ENCODE assay signal across 21 cellular contexts in genomic region chr10:69631566-69631965, GRCh38. TPM values are rescaled to one million over a fixed set of nuclear protein-coding genes. Genes with fewer than 3 reads are reported as not detected.
A peak's percentile ranks its signal among the peaks of the same experiment; 100 is the strongest.
DNase-seq lines count a peak whose midpoint lies in the region; ATAC-seq, FAIRE-seq and TF ChIP-seq lines count a peak whose summit lies in the region.
"Had no signal": no experiment of that assay in that cellular context is flagged by ENCODE, and none has a peak within 500 bp of the region (broad histone marks: within the 10 kb centered on the region; RNA-seq: fewer than 3 reads in every experiment).

No MANE protein-coding gene starts in this region.

- H3K9me1 ChIP-seq in IMR-90 (ENCODE audit: insufficient read depth, low read length): no peaks in the 10 kb centered on the region

- no peak overlapping the region for H2BK5ac ChIP-seq in IMR-90 (ENCODE audit: low read depth, low read length, poor library complexity, severe bottlenecking)

- no TSS peak for BruUV-seq in IMR-90 (replicated peaks; lab: Mats Ljungman, UMichigan)

- H3K4me1 Mint-ChIP-seq in activated T-cell treated with anti-CD3 and anti-CD28 coated beads, Interleukin-2, amount 50 U/mL, for 4 hours (ENCODE audit: low read depth): peaks cover 12% of the 10 kb centered on the region
- H3K4me1 Mint-ChIP-seq in neural progenitor cell: peaks cover 5% of the 10 kb centered on the region

- H3K4me3 ChIP-seq in IMR-90 (ENCODE audit: insufficient read depth, low read depth, low read length): no peak overlapping the region
- H3K4me3 ChIP-seq in coronary artery: no peak overlapping the region
- no peak overlapping the region for H3K4me3 ChIP-seq in neural progenitor cell
- H3K4me3 ChIP-seq: sigmoid colon, SJSA1, testis had no signal

- no peak for TF ChIP-seq RAD21 in IMR-90 (IDR thresholded peaks at IDR 0.05; ENCODE audit: low read length)

- no peak overlapping the region for H3K56ac ChIP-seq in IMR-90 (ENCODE audit: extremely low read depth, insufficient read depth, low read length)

- peaks cover 2% of the 10 kb centered on the region for H3K36me3 Mint-ChIP-seq in activated T-cell treated with anti-CD3 and anti-CD28 coated beads, Interleukin-2, amount 50 U/mL, for 4 hours (ENCODE audit: insufficient read depth)
- peaks cover 7% of the 10 kb centered on the region for H3K36me3 Mint-ChIP-seq in neural progenitor cell

- no peak overlapping the region for H3K4ac ChIP-seq in IMR-90 (ENCODE audit: low read depth, low read length)

- peak overlapping the region; percentile 33 for H2AFZ ChIP-seq in IMR-90 (replicated peaks; ENCODE audit: low read length, poor library complexity)
- H2AFZ ChIP-seq in neural progenitor cell (replicated peaks): no peak overlapping the region

- H3K27ac Mint-ChIP-seq in neural progenitor cell: no peak overlapping the region

- no peaks in the 10 kb centered on the region for H3K79me1 ChIP-seq in IMR-90 (ENCODE audit: low read depth in 1 of 2, low read length in 2 of 2)

- H3K23ac ChIP-seq in IMR-90 (ENCODE audit: low read depth, low read length): no peak overlapping the region

- H3K36me3 ChIP-seq in IMR-90 (ENCODE audit: control insufficient read depth, insufficient read depth, low read length) (no peaks in the 10 kb centered on the region), neural progenitor cell (no peaks in the 10 kb centered on the region)
- H3K36me3 ChIP-seq: lower lobe of right lung, SJSA1 had no signal

- no peaks in the 10 kb centered on the region for H3K4me1 ChIP-seq in IMR-90 (ENCODE audit: control insufficient read depth, insufficient read depth, low read length)
- H3K4me1 ChIP-seq in neural progenitor cell: peaks cover 5% of the 10 kb centered on the region

- no peaks in the 10 kb centered on the region for H3K9me3 Mint-ChIP-seq in activated T-cell treated with anti-CD3 and anti-CD28 coated beads, Interleukin-2, amount 50 U/mL, for 4 hours
- H3K9me3 Mint-ChIP-seq in neural progenitor cell: no peaks in the 10 kb centered on the region

- no peaks in the 10 kb centered on the region for H4K20me1 ChIP-seq in IMR-90 (ENCODE audit: insufficient read depth, low read length)
- no peaks in the 10 kb centered on the region for H4K20me1 ChIP-seq in neural progenitor cell (ENCODE audit: low read depth)

- no peak overlapping the region for H2BK15ac ChIP-seq in IMR-90 (ENCODE audit: low read depth, low read length)

- no peak overlapping the region for H4K5ac ChIP-seq in IMR-90 (ENCODE audit: low read depth, low read length)

- WGBS in IMR-90 (ENCODE audit: extremely low coverage in 2 of 2, insufficient read length in 1 of 2), 2 experiments: no CpG with 5 or more reads among the region's 7 CpGs

- H2BK120ac ChIP-seq in IMR-90 (ENCODE audit: low read depth, low read length): no peak overlapping the region

- H3K4me2 ChIP-seq in IMR-90 (ENCODE audit: low read depth, low read length): no peak overlapping the region
- H3K4me2 ChIP-seq in neural progenitor cell: no peak overlapping the region

- CTCF ChIA-PET in IMR-90 (lab: Yijun Ruan, JAX): interaction anchor here (0.6 kb wide), 1 partner anchor 13 kb away, joined by 3 read pairs; no protein-coding TSS in a partner anchor

- no peak for ATAC-seq in activated T-cell treated with anti-CD3 and anti-CD28 coated beads, Interleukin-2, amount 50 U/mL, for 4 hours
- ATAC-seq in IMR-90 (ENCODE audit: low read depth): no peak
- no peak for ATAC-seq in GM21576 (IDR thresholded peaks at IDR 0.05; ENCODE audit: unreplicated experiment)
- ATAC-seq: lower lobe of right lung had no signal

- no peak overlapping the region for H3K14ac ChIP-seq in IMR-90 (replicated peaks; ENCODE audit: low read depth, low read length)

- H3K9me3 ChIP-seq in IMR-90 (ENCODE audit: control insufficient read depth, insufficient read depth, low read length) (peaks cover 2% of the 10 kb centered on the region; the same call in 1 of the 2 replicates), neural progenitor cell (ENCODE audit: low read depth) (no peaks in the 10 kb centered on the region)
- H3K9me3 ChIP-seq: lower lobe of right lung, sigmoid colon, testis had no signal

- H3F3A ChIP-seq in neural progenitor cell (ENCODE audit: low read depth): no peaks in the 10 kb centered on the region

- intact Hi-C loops in IMR-90 (cut with micrococcal nuclease): no loop called here

- H3K27me3 ChIP-seq in IMR-90 (ENCODE audit: control insufficient read depth, insufficient read depth, low read length): peaks cover 63% of the 10 kb centered on the region
- peaks cover 43% of the 10 kb centered on the region for H3K27me3 ChIP-seq in neural progenitor cell
- H3K27me3 ChIP-seq: sigmoid colon, testis had no signal

- H2AK9ac ChIP-seq in IMR-90 (replicated peaks; ENCODE audit: low read depth, low read length, poor library complexity): no peak overlapping the region

- POLR2A ChIA-PET in IMR-90 (lab: Charles Lee; ENCODE audit: unreplicated experiment): no interaction called here

- TF ChIP-seq CTCF in IMR-90 (conservative IDR thresholded peaks at IDR 0.05; ENCODE audit: low read depth, low read length): no peak
- no peak for TF ChIP-seq CTCF in coronary artery (IDR thresholded peaks at IDR 0.05)
- TF ChIP-seq CTCF in neural progenitor cell (IDR thresholded peaks at IDR 0.05): no peak

- H3K4me3 Mint-ChIP-seq in activated T-cell treated with anti-CD3 and anti-CD28 coated beads, Interleukin-2, amount 50 U/mL, for 4 hours: peak overlapping the region; percentile 72
- peak overlapping the region; percentile 85 for H3K4me3 Mint-ChIP-seq in neural progenitor cell

- no peaks in the 10 kb centered on the region for H3K27me3 Mint-ChIP-seq in activated T-cell treated with anti-CD3 and anti-CD28 coated beads, Interleukin-2, amount 50 U/mL, for 4 hours (ENCODE audit: low read depth)
- H3K27me3 Mint-ChIP-seq in neural progenitor cell (ENCODE audit: insufficient read depth, low read depth): peaks cover 7% of the 10 kb centered on the region

- in situ Hi-C loops in IMR-90 (cut with MboI; ENCODE audit: low sequenced_read_pairs): loop anchor here (10.0 kb wide), 1 partner anchor 207 kb away; no protein-coding TSS in a partner anchor

- FAIRE-seq in GM19239 (lab: Jason Lieb, UNC): no peak
- FAIRE-seq: frontal cortex, GM12891, TTC549 had no signal

- DNase-seq in activated T-cell treated with anti-CD3 and anti-CD28 coated beads, Interleukin-2, amount 50 U/mL, for 4 hours: no peak
- no peak for DNase-seq in activated T-cell treated with anti-CD3 and anti-CD28 coated beads, Interleukin-2, amount 50 U/mL, for 1 hour
- DNase-seq in IMR-90: no peak
- peak; percentile 64 for DNase-seq in coronary artery (ENCODE audit: low spot score)
- no peak for DNase-seq in neural progenitor cell (ENCODE audit: low spot score)
- no peak for DNase-seq in GM19239 (ENCODE audit: insufficient read length, low spot score)
- DNase-seq in SKM-1 treated with dmso at 0.1 percent for 144 hours (lab: John Stamatoyannopoulos, UW; ENCODE audit: unreplicated experiment): no peak
- DNase-seq: GOT3; KG1; lower lobe of right lung; NCI-H1105; NCI-H526 treated with DMSO at 0.1 percent for 48 hours; sigmoid colon; stimulated activated CD4-positive, alpha-beta T cell treated with anti-CD3 and anti-CD28 coated beads, Interleukin-1b, Interleukin-23, amount 100 ng/mL, for 48 hours; testis had no signal

- no peak overlapping the region for H2BK20ac ChIP-seq in IMR-90 (ENCODE audit: low read depth, low read length)

- H3K27ac ChIP-seq in IMR-90 (ENCODE audit: insufficient read depth, low read length): no peak overlapping the region
- H3K27ac ChIP-seq in coronary artery: no peak overlapping the region
- no peak overlapping the region for H3K27ac ChIP-seq in neural progenitor cell
- H3K27ac ChIP-seq: lower lobe of right lung, sigmoid colon, SJSA1, testis had no signal

- no peak overlapping the region for H4K91ac ChIP-seq in IMR-90 (ENCODE audit: insufficient read depth, low read depth, low read length)

- no peak overlapping the region for H4K8ac ChIP-seq in IMR-90 (ENCODE audit: low read depth in 2 of 2, low read length in 2 of 2)

- no peak overlapping the region for H3K18ac ChIP-seq in IMR-90 (ENCODE audit: low read depth, low read length)

- TF ChIP-seq POLR2A in IMR-90 (IDR thresholded peaks at IDR 0.05; ENCODE audit: low read depth, low read length): no peak

- no peak overlapping the region for H3K9ac ChIP-seq in IMR-90 (ENCODE audit: low read depth, low read length)
- no peak overlapping the region for H3K9ac ChIP-seq in neural progenitor cell

- no peak overlapping the region for H2AK5ac ChIP-seq in IMR-90 (ENCODE audit: low read depth, low read length)

- dilution Hi-C loops in IMR-90 (cut with HindIII; ENCODE audit: low sequenced_read_pairs, unreplicated experiment): no loop called here

- no peaks in the 10 kb centered on the region for H3K79me2 ChIP-seq in neural progenitor cell (ENCODE audit: low read depth)

TF ChIP-seq in IMR-90, 13 proteins besides CTCF, POLR2A, EP300 and RAD21 (continues in another document):
- TF ChIP-seq RFX5 (IDR thresholded peaks at IDR 0.05; ENCODE audit: low read depth, low read length): no peak
- TF ChIP-seq MAZ (IDR thresholded peaks at IDR 0.05; ENCODE audit: borderline replicate concordance, low read depth, low read length): no peak
- no peak for TF ChIP-seq FOS (IDR thresholded peaks at IDR 0.05; ENCODE audit: low read depth, low read length)
- no peak for TF ChIP-seq MXI1 (IDR thresholded peaks at IDR 0.05; ENCODE audit: borderline replicate concordance, low read depth, low read length)
- no peak for TF ChIP-seq RCOR1 (IDR thresholded peaks at IDR 0.05; ENCODE audit: insufficient replicate concordance, low read length)

RNA-seq across cellular contexts. Expression of gene FAM241B, which starts 1.5 kb away (rescaled TPM):
- 10 to 100 TPM; 13.9 to 16.5 (median 15.3) TPM for total RNA-seq in activated T-cell treated with anti-CD3 and anti-CD28 coated beads, Interleukin-2, amount 50 U/mL, for 4 hours
- total RNA-seq in IMR-90 (2012; rRNA removed) (0.18 and 0.28 TPM in 2 replicates), neural progenitor cell (ENCODE audit: low replicate concordance) (2.6 and 4.6 TPM in 2 replicates)
- polyA plus RNA-seq in IMR-90 (2012; rRNA removed): 1.2 and 1.4 TPM in 2 replicates
- polyA plus RNA-seq in IMR-90 (2012; cell fraction: cytosol; rRNA removed): 0.79 and 1.4 TPM in 2 replicates
- 0.96 and 1.1 TPM in 2 replicates for polyA plus RNA-seq in IMR-90 (2012; cell fraction: nucleus; rRNA removed; ENCODE audit: low replicate concordance)
- total RNA-seq: OCI-LY7 had no signal

RNA-seq across cellular contexts. Expression of gene NEUROG3, which starts 58.3 kb away (rescaled TPM):
- not detected for total RNA-seq in activated T-cell treated with anti-CD3 and anti-CD28 coated beads, Interleukin-2, amount 50 U/mL, for 4 hours
- total RNA-seq in IMR-90 (2012; rRNA removed): not detected in 2 replicates
- polyA plus RNA-seq in IMR-90 (2012; rRNA removed): not detected in 2 replicates
- polyA plus RNA-seq in IMR-90 (2012; cell fraction: cytosol; rRNA removed): not detected in 2 replicates
- polyA plus RNA-seq in IMR-90 (2012; cell fraction: nucleus; rRNA removed; ENCODE audit: low replicate concordance): not detected in 2 replicates
- not detected in 2 replicates for total RNA-seq in neural progenitor cell (ENCODE audit: low replicate concordance)
- total RNA-seq: frontal cortex, lower lobe of right lung, OCI-LY7, sigmoid colon, SJSA1, testis had no signal
